In genomic region chr11:69293819-69294505, GRCh38 we compare ENCODE assay signal across 10 cellular contexts. TPM values are rescaled to one million over a fixed set of nuclear protein-coding genes. Genes with fewer than 3 reads are reported as not detected.
DNase-seq lines count a peak whose midpoint lies in the region; ATAC-seq and TF ChIP-seq lines count a peak whose summit lies in the region.
"Had no signal": no experiment of that assay in that cellular context is flagged by ENCODE, and none has a peak within 500 bp of the region (broad histone marks: within the 10 kb centered on the region; RNA-seq: fewer than 3 reads in every experiment).

MYEOV (plus strand) TSS chr11:69294155; CDS start chr11:69295355, 1,200 bp downstream.

- H3K4me1 ChIP-seq in Peyer's patch (peaks cover 17 to 56% (median 34%) of the 10 kb centered on the region in 4 donors), breast epithelium (peaks cover 9 to 17% of the 10 kb centered on the region in 2 donors)

- H3K27me3 Mint-ChIP-seq in progenitor cell of endocrine pancreas: peaks cover 6% of the 10 kb centered on the region
- H3K27me3 Mint-ChIP-seq: naive thymus-derived CD4-positive, alpha-beta T cell had no signal

- no peaks in the 10 kb centered on the region for H3K36me3 Mint-ChIP-seq in progenitor cell of endocrine pancreas (ENCODE audit: insufficient read depth)

- H3K9me3 Mint-ChIP-seq in progenitor cell of endocrine pancreas (ENCODE audit: low read depth): no peaks in the 10 kb centered on the region

- H3K27ac Mint-ChIP-seq in progenitor cell of endocrine pancreas: peak within 1 kb of the TSS; percentile 15

- H3K4me3 Mint-ChIP-seq in progenitor cell of endocrine pancreas (ENCODE audit: low read depth): no peak within 1 kb of the TSS

- no peak within 1 kb of the TSS for H3K4me3 ChIP-seq in Peyer's patch
- no peak within 1 kb of the TSS for H3K4me3 ChIP-seq in breast epithelium

- ATAC-seq in GM19455 (IDR thresholded peaks at IDR 0.05; ENCODE audit: unreplicated experiment): no peak
- ATAC-seq: naive thymus-derived CD4-positive, alpha-beta T cell had no signal

- H3K9me3 ChIP-seq in Peyer's patch (no peaks in the 10 kb centered on the region), breast epithelium (no peaks in the 10 kb centered on the region)

- DNase-seq in NK-92 treated with Interleukin-12 subunit alpha and Interleukin-12 subunit beta, amount 100 ng/mL, for 24 hours (lab: John Stamatoyannopoulos, UW): peak; percentile 19
- DNase-seq in NK-92 (lab: John Stamatoyannopoulos, UW; ENCODE audit: unreplicated experiment) (no peak), Peyer's patch (peak; percentile 33 to 80 (median 78)), breast epithelium (ENCODE audit: low spot score in 2 of 2) (no peak), progenitor cell of endocrine pancreas (ENCODE audit: low spot score, unreplicated experiment) (no peak), OCI-M2 (lab: John Stamatoyannopoulos, UW; ENCODE audit: unreplicated experiment) (no peak), DMS153 treated with DMSO at 0.1 percent for 48 hours (lab: John Stamatoyannopoulos, UW; ENCODE audit: unreplicated experiment) (no peak)

- no peak for TF ChIP-seq CTCF in Peyer's patch (IDR thresholded peaks at IDR 0.05)
- no peak for TF ChIP-seq CTCF in breast epithelium (IDR thresholded peaks at IDR 0.05)
- TF ChIP-seq CTCF in progenitor cell of endocrine pancreas (IDR thresholded peaks at IDR 0.05; ENCODE audit: unreplicated experiment): no peak

- no peaks in the 10 kb centered on the region for H3K36me3 ChIP-seq in Peyer's patch
- H3K36me3 ChIP-seq in breast epithelium: no peaks in the 10 kb centered on the region

- no peak for TF ChIP-seq POLR2A in Peyer's patch (IDR thresholded peaks at IDR 0.05)
- TF ChIP-seq POLR2A in breast epithelium (IDR thresholded peaks at IDR 0.05): no peak

- H3K4me1 Mint-ChIP-seq in progenitor cell of endocrine pancreas (ENCODE audit: low read depth): peaks cover 16% of the 10 kb centered on the region

- no peaks in the 10 kb centered on the region for H3K27me3 ChIP-seq in Peyer's patch
- H3K27me3 ChIP-seq in breast epithelium: no peaks in the 10 kb centered on the region

- intact Hi-C loops in breast epithelium (cut with DNase I; ENCODE audit: low total_unique reads): loop anchor here (10.0 kb wide), 1 partner anchor 351 kb away; the partner anchor contains the start of gene CCND1

- H3K27ac ChIP-seq in Peyer's patch: peak within 1 kb of the TSS in 1 of 4 donors; percentile 64
- H3K27ac ChIP-seq in breast epithelium: no peak within 1 kb of the TSS

RNA-seq across cellular contexts. Expression of gene MYEOV, which starts in this region (rescaled TPM):
- under 1 TPM in 1 of 4 donors, not detected in 3; 0.53 TPM for total RNA-seq in Peyer's patch
- 10 to 100 TPM in 2 of 3 donors, 1 to 10 TPM in 1; 2.8 to 22.0 (median 18.7) TPM for total RNA-seq in breast epithelium
- 0.14 TPM in 1 of 2 replicates, not detected in the other for total RNA-seq in progenitor cell of endocrine pancreas
- total RNA-seq: T-helper 2 cell treated with Interferon-gamma antibody and Interleukin-4, amounts not matched to agents 100 ng/mL and 5 ng/mL, for 36 hours had no signal

Comparison
In these comparisons a context has a peak if more than half of its experiments do, and no peak if none do; other contexts are left out.
1. Peak in DNase-seq in Peyer's patch; RNA of the gene not detected or under 1 TPM.